ENCODE assay signal across 1 cellular context in the genomic region with DNA sequence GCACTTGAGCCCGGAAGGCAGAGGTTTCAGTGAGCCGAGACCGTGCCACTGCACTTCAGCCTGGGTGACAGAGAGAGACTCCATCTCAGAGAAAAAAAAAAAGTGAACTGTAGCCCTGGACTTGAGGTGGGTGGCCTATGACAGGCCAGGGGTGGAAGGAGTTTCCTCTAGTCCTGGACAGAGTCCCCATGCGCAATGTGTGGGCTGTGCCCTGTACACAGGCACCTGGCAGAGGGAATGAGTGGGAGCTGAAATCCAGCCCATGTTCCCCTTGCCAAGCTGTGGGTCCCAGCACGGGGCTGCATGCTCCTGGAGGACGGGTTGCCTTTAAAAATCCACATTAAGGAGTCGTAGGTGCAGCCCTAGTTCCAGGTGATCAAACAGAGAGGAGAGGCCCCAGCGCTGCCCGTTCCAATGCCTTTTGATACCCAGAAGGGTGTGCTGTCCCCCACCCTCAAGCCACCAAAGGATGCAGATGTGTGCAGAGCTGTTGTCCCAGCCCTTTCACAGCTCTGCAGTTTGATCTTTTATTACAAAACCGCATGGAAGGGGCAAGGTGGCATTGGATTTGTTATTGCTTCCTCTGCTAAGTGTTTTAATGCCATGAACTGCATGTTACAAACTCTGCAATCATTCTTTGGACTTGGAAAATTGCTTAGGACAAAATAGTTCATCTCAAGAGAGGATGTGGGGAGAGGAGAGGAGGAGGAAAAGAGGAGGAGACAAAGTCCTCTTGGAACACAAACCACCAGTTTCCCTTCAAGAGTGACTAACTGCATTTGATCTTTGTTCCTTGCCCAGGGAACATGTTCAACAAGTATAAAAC.
TF ChIP-seq lines count a peak whose summit lies in the region.

No MANE protein-coding gene starts in this region.

TF ChIP-seq in HepG2, 621 proteins besides CTCF, POLR2A, EP300 and RAD21:
- TF ChIP-seq ZNF7 (CRISPR knock-in tag; IDR thresholded peaks at IDR 0.05) (no peak), ZNF605 (CRISPR knock-in tag; IDR thresholded peaks at IDR 0.05) (0 out of 2 replicates have a peak, but pooled peaks have one; percentile 38), PPARG (CRISPR knock-in tag; conservative IDR thresholded peaks at IDR 0.05) (no peak), RORA (CRISPR knock-in tag; IDR thresholded peaks at IDR 0.05) (no peak), ZFX (CRISPR knock-in tag; IDR thresholded peaks at IDR 0.05; ENCODE audit: low read depth) (0 out of 2 replicates have a peak, but pooled peaks have one; percentile 3), GPN1 (CRISPR knock-in tag; IDR thresholded peaks at IDR 0.05; ENCODE audit: borderline replicate concordance) (no peak), ZNF552 (CRISPR knock-in tag; IDR thresholded peaks at IDR 0.05; ENCODE audit: borderline replicate concordance) (no peak)
- TF ChIP-seq, protein P1, sequence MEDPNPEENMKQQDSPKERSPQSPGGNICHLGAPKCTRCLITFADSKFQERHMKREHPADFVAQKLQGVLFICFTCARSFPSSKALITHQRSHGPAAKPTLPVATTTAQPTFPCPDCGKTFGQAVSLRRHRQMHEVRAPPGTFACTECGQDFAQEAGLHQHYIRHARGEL (CRISPR knock-in tag; IDR thresholded peaks at IDR 0.05), result no peak
- TF ChIP-seq, protein P2, sequence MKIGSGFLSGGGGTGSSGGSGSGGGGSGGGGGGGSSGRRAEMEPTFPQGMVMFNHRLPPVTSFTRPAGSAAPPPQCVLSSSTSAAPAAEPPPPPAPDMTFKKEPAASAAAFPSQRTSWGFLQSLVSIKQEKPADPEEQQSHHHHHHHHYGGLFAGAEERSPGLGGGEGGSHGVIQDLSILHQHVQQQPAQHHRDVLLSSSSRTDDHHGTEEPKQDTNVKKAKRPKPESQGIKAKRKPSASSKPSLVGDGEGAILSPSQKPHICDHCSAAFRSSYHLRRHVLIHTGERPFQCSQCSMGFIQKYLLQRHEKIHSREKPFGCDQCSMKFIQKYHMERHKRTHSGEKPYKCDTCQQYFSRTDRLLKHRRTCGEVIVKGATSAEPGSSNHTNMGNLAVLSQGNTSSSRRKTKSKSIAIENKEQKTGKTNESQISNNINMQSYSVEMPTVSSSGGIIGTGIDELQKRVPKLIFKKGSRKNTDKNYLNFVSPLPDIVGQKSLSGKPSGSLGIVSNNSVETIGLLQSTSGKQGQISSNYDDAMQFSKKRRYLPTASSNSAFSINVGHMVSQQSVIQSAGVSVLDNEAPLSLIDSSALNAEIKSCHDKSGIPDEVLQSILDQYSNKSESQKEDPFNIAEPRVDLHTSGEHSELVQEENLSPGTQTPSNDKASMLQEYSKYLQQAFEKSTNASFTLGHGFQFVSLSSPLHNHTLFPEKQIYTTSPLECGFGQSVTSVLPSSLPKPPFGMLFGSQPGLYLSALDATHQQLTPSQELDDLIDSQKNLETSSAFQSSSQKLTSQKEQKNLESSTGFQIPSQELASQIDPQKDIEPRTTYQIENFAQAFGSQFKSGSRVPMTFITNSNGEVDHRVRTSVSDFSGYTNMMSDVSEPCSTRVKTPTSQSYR (CRISPR knock-in tag; IDR thresholded peaks at IDR 0.05; ENCODE audit: borderline replicate concordance), result no peak
- TF ChIP-seq, protein P3, sequence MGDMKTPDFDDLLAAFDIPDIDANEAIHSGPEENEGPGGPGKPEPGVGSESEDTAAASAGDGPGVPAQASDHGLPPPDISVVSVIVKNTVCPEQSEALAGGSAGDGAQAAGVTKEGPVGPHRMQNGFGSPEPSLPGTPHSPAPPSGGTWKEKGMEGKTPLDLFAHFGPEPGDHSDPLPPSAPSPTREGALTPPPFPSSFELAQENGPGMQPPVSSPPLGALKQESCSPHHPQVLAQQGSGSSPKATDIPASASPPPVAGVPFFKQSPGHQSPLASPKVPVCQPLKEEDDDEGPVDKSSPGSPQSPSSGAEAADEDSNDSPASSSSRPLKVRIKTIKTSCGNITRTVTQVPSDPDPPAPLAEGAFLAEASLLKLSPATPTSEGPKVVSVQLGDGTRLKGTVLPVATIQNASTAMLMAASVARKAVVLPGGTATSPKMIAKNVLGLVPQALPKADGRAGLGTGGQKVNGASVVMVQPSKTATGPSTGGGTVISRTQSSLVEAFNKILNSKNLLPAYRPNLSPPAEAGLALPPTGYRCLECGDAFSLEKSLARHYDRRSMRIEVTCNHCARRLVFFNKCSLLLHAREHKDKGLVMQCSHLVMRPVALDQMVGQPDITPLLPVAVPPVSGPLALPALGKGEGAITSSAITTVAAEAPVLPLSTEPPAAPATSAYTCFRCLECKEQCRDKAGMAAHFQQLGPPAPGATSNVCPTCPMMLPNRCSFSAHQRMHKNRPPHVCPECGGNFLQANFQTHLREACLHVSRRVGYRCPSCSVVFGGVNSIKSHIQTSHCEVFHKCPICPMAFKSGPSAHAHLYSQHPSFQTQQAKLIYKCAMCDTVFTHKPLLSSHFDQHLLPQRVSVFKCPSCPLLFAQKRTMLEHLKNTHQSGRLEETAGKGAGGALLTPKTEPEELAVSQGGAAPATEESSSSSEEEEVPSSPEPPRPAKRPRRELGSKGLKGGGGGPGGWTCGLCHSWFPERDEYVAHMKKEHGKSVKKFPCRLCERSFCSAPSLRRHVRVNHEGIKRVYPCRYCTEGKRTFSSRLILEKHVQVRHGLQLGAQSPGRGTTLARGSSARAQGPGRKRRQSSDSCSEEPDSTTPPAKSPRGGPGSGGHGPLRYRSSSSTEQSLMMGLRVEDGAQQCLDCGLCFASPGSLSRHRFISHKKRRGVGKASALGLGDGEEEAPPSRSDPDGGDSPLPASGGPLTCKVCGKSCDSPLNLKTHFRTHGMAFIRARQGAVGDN (CRISPR knock-in tag; IDR thresholded peaks at IDR 0.05), result peak; percentile 24; the same call in 1 of the 2 replicates
